ENCODE assay signal across 8 cellular contexts in the genomic region with DNA sequence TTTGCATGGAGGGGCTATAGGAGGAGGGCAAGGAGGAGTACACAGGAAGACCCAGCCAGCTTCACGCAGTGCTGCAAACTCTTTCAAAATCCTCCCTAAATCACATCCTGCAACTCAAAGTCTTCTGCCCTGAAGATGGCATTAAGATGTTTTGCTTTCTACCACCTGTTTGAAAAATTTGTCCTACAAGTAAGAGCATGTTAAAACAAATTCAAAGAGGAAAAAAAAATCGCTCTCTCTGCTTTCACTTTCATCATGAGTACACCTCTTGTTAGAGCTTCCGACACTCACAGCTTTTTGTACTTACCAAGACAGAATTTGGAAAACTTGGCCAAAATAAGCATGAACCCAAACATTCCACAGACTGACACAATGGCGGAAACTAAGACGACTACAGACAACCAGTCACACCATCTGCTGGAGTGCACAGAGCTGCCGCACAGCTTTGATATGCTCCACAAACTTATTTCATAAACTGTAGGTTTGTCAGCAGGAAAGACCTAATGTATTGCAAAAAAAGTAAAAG. TPM values are rescaled to one million over a fixed set of nuclear protein-coding genes. Genes with fewer than 3 reads are reported as not detected.
DNase-seq lines count a peak whose midpoint lies in the region; ATAC-seq and TF ChIP-seq lines count a peak whose summit lies in the region.

No MANE protein-coding gene starts in this region.

- POLR2A ChIA-PET in activated B cell treated with CpG ODN at 0.5 μM for 24 hours (lab: Charles Lee), result interaction anchor here (0.6 to 2.2 kb wide), 14 partner anchors 10 to 1728 kb away, joined by 3 to 18 read pairs (median 4); a partner anchor contains a TSS

- H3K4me3 ChIP-seq in skeletal muscle cell (ENCODE audit: low read depth, low read length), result peak overlapping the region; percentile 18

- peaks cover 24% of the 10 kb centered on the region for H3K4me1 Mint-ChIP-seq in activated B cell treated with CpG ODN at 0.5 μM for 24 hours
- no peaks in the 10 kb centered on the region for H3K4me1 Mint-ChIP-seq in nephron progenitor cell

- in situ Hi-C loops in ACHN (cut with HindIII; ENCODE audit: low pct_ligation_motif_present, low pct_unique_long_range_greater_than_20kb, low sequenced_read_pairs), result no loop called here

- DNase-seq in ACHN (peak; percentile 30), activated B cell treated with CpG ODN at 0.5 μM for 24 hours (no peak), fibroblast of the conjunctiva (ENCODE audit: low read depth) (peak; percentile 63), skeletal muscle cell (ENCODE audit: low read depth) (no peak), nephron progenitor cell (no peak)
- no peak for DNase-seq in stimulated activated CD4-positive, alpha-beta T cell treated with anti-CD3 and anti-CD28 coated beads, Interleukin-2, amount 100 ng/mL, for 48 hours

- no peaks in the 10 kb centered on the region for H3K9me3 Mint-ChIP-seq in activated B cell treated with CpG ODN at 0.5 μM for 24 hours
- H3K9me3 Mint-ChIP-seq in nephron progenitor cell, result peaks cover 5% of the 10 kb centered on the region

- H3K27ac Mint-ChIP-seq in activated B cell treated with CpG ODN at 0.5 μM for 24 hours (peak overlapping the region; percentile 97), nephron progenitor cell (no peak overlapping the region)

- peak; percentile 40 for ATAC-seq in GM18519 (IDR thresholded peaks at IDR 0.05; ENCODE audit: low FRiP score, unreplicated experiment)
- peak; percentile 47 for ATAC-seq in HG03066 (IDR thresholded peaks at IDR 0.05; ENCODE audit: low read depth, unreplicated experiment)
- peak; percentile 65 for ATAC-seq in activated B cell treated with CpG ODN at 0.5 μM for 24 hours (ENCODE audit: low read depth)

- no peak for TF ChIP-seq CTCF in activated B cell treated with CpG ODN at 0.5 μM for 24 hours (IDR thresholded peaks at IDR 0.05)
- no peak for TF ChIP-seq CTCF in nephron progenitor cell (IDR thresholded peaks at IDR 0.05)

- peak overlapping the region; percentile 88 for H3K4me3 Mint-ChIP-seq in activated B cell treated with CpG ODN at 0.5 μM for 24 hours
- no peak overlapping the region for H3K4me3 Mint-ChIP-seq in nephron progenitor cell

- CTCF ChIA-PET in activated B cell treated with CpG ODN at 0.5 μM for 24 hours (lab: Charles Lee), result interaction anchor here (1.4 to 2.3 kb wide), 6 partner anchors 9 to 317 kb away, joined by 4 to 14 read pairs (median 6); a partner anchor contains a TSS

- intact Hi-C loops in activated B cell treated with CpG ODN at 0.5 μM for 24 hours (cut with micrococcal nuclease), result loop anchor here (1.0 kb wide), 1 partner anchor 21 kb away; a partner anchor contains a TSS

- H3K27me3 Mint-ChIP-seq in activated B cell treated with CpG ODN at 0.5 μM for 24 hours (no peaks in the 10 kb centered on the region), nephron progenitor cell (ENCODE audit: low read depth, poor library complexity) (peaks cover 2% of the 10 kb centered on the region)

- peaks cover 3% of the 10 kb centered on the region for H3K36me3 Mint-ChIP-seq in activated B cell treated with CpG ODN at 0.5 μM for 24 hours (ENCODE audit: low read depth)
- H3K36me3 Mint-ChIP-seq in nephron progenitor cell (ENCODE audit: low read depth), result no peaks in the 10 kb centered on the region

RNA-seq across cellular contexts. Expression of a gene that starts 21.3 kb away (rescaled TPM):
- 15.5 and 17.2 TPM in 2 replicates for total RNA-seq in activated B cell treated with CpG ODN at 0.5 μM for 24 hours

Comparison
In these comparisons a context has a peak if more than half of its experiments do, and no peak if none do; other contexts are left out.
1. DNase-seq: peak in ACHN (single experiment) and fibroblast of the conjunctiva (single experiment); none in activated B cell treated with CpG ODN at 0.5 μM for 24 hours (single experiment), skeletal muscle cell (single experiment), nephron progenitor cell (single experiment) and stimulated activated CD4-positive, alpha-beta T cell treated with anti-CD3 and anti-CD28 coated beads, Interleukin-2, amount 100 ng/mL, for 48 hours (0 of 2).
2. Peak in every context shown above with its lines, with median percentiles within 50 percentile points of each other: ATAC-seq.